ENCODE assay signal across 6 cellular contexts in the genomic region with DNA sequence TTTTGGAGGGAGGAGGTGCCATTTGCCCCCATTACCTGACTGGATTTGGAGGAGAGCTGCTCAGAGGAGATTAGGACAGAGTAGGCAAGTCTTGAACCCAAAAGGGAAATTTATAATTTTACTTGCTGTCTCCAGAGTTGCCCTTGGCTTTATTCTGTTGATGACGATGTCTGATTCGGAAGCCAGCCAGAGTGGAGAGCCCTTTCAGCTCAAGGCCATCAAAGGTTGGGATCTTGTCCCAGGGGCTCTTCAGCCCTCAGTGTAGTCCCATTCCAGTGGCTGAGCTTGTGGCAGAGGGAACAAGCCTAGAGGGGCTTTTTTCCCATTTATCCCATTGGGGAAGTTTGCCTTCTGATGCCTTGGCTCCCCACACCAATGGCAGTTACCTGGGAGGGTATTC.
"Had no signal": no experiment of that assay in that cellular context is flagged by ENCODE, and none has a peak within 500 bp of the region (broad histone marks: within the 10 kb centered on the region; RNA-seq: fewer than 3 reads in every experiment).

No MANE protein-coding gene starts in this region.

- H3K9me3 Mint-ChIP-seq: IgD-negative memory B cell had no signal

- ATAC-seq: HepG2, K562 had no signal

- DNase-seq: IMR-90, KBM-7 had no signal

- H3K4me3 ChIP-seq: K562 had no signal

- H3K27ac ChIP-seq: HL-60 had no signal
